Comparison of ENCODE assay signal across 17 cellular contexts in the genomic region with DNA sequence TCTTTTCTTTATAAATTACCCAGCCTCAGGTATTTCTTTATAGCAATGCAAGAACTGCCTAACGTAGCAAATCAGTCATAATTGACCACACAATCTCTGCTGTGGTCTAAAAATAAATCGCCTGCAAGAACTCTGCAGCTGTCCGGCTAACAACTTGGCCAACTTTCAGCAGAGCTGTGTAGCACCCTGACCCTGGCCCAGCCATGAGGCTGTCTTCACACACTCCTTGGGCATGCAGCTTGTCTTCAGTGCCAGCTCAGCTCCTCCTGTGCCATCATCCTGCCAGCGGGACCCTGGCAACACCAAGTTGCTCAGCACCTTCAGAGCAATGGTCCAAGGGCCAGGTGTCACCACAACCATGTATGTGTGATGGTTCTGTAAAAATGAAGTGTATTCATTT.
DNase-seq lines count a peak whose midpoint lies in the region; ATAC-seq and TF ChIP-seq lines count a peak whose summit lies in the region.
"Had no signal": no experiment of that assay in that cellular context is flagged by ENCODE, and none has a peak within 500 bp of the region (broad histone marks: within the 10 kb centered on the region; RNA-seq: fewer than 3 reads in every experiment).

No MANE protein-coding gene starts in this region.

- H2BK120ac ChIP-seq in trophoblast cell (ENCODE audit: insufficient read depth, low read length, poor library complexity) = no peak overlapping the region

- H3K27me3 ChIP-seq in heart left ventricle (peaks cover 0 to 11% (median 3%) of the 10 kb centered on the region in 9 donors), left ventricle myocardium inferior (ENCODE audit: low read depth) (peaks cover 29% of the 10 kb centered on the region), esophagus muscularis mucosa (peaks cover 0 to 21% (median 0%) of the 10 kb centered on the region in 4 donors), trophoblast cell (ENCODE audit: insufficient read depth, low read length) (no peaks in the 10 kb centered on the region)
- H3K27me3 ChIP-seq: BLaER1 treated with 17β-estradiol and CSF1 and Interleukin-3, amounts not matched to agents 10 nM and 100 nM had no signal

- H3K79me2 ChIP-seq in trophoblast cell (ENCODE audit: control insufficient read depth, insufficient read depth, low read length, poor library complexity) = no peaks in the 10 kb centered on the region

- intact Hi-C loops in heart left ventricle (cut with DNase I) (no loop called here), left ventricle myocardium inferior (cut with micrococcal nuclease) (no loop called here), esophagus muscularis mucosa (cut with DNase I) (no loop called here), head of caudate nucleus (cut with DNase I) (no loop called here)

- H3K4me3 ChIP-seq in heart left ventricle (no peak overlapping the region), left ventricle myocardium inferior (no peak overlapping the region), esophagus muscularis mucosa (no peak overlapping the region), trophoblast cell (ENCODE audit: low read depth, low read length) (no peak overlapping the region)
- H3K4me3 ChIP-seq: BLaER1 treated with 17β-estradiol and CSF1 and Interleukin-3, amounts not matched to agents 10 nM and 100 nM had no signal

- H3K14ac ChIP-seq in trophoblast cell (ENCODE audit: low read length) = no peak overlapping the region

- H4K12ac ChIP-seq in trophoblast cell (ENCODE audit: low read depth, low read length) = no peak overlapping the region

- peak overlapping the region; percentile 64 for H3K9ac ChIP-seq in trophoblast cell (ENCODE audit: low read length)
- H3K9ac ChIP-seq: BLaER1 treated with 17β-estradiol and CSF1 and Interleukin-3, amounts not matched to agents 10 nM and 100 nM had no signal

- ATAC-seq in heart left ventricle (peak in 3 of 4 donors; percentile 58 to 91 (median 81)), left lobe of liver (no peak)
- ATAC-seq: CD8-positive, alpha-beta T cell; HCT116 had no signal

- no peaks in the 10 kb centered on the region for H3K79me1 ChIP-seq in trophoblast cell (ENCODE audit: low read length)

- H3K4me2 ChIP-seq in trophoblast cell (ENCODE audit: low read length) = no peak overlapping the region
- H3K4me2 ChIP-seq: BLaER1 treated with 17β-estradiol and CSF1 and Interleukin-3, amounts not matched to agents 10 nM and 100 nM had no signal

- H3K27ac ChIP-seq in heart left ventricle (no peak overlapping the region), left ventricle myocardium inferior (replicated peaks) (no peak overlapping the region), esophagus muscularis mucosa (replicated peaks in 1 of 4) (no peak overlapping the region), trophoblast cell (ENCODE audit: low read depth, low read length) (no peak overlapping the region)
- H3K27ac ChIP-seq: BLaER1 treated with 17β-estradiol and CSF1 and Interleukin-3, amounts not matched to agents 10 nM and 100 nM had no signal

- 41 to 49% (median 44%) methylated on average over 4 of the region's 4 CpGs for WGBS in heart left ventricle, 4 donors
- 73% methylated on average over 3 of the region's 4 CpGs for WGBS in esophagus muscularis mucosa
- no CpG with 5 or more reads among the region's 4 CpGs for WGBS in trophoblast cell (ENCODE audit: extremely low coverage, insufficient coverage, insufficient read length)

- no peak overlapping the region for H2AFZ ChIP-seq in trophoblast cell (ENCODE audit: insufficient read depth, low read length, poor library complexity)

- H4K91ac ChIP-seq in trophoblast cell (ENCODE audit: low read depth, low read length) = no peak overlapping the region

- DNase-seq in heart left ventricle = peak in 1 of 5 donors; percentile 36
- DNase-seq in left ventricle myocardium inferior = no peak
- peak; percentile 87 for DNase-seq in esophagus muscularis mucosa (ENCODE audit: extremely low spot score)
- DNase-seq in trophoblast cell = no peak
- no peak for DNase-seq in left lobe of liver (ENCODE audit: low spot score)
- DNase-seq in head of caudate nucleus = no peak
- DNase-seq: CD8-positive, alpha-beta T cell; DMS 273 treated with DMSO at 0.1 percent for 48 hours; DMS53; DND-41; EL; GOT3; H7; HFFc6; IMR-90 had no signal

- H3K4me1 ChIP-seq in heart left ventricle (peaks cover 0 to 6% (median 0%) of the 10 kb centered on the region in 12 donors), left ventricle myocardium inferior (peaks cover 9% of the 10 kb centered on the region), esophagus muscularis mucosa (no peaks in the 10 kb centered on the region), trophoblast cell (ENCODE audit: control insufficient read depth in 1 of 2, insufficient read depth in 2 of 2, low read length in 2 of 2) (no peaks in the 10 kb centered on the region)

- H3K9me3 ChIP-seq in heart left ventricle (no peaks in the 10 kb centered on the region), left ventricle myocardium inferior (replicated peaks) (no peaks in the 10 kb centered on the region), esophagus muscularis mucosa (no peaks in the 10 kb centered on the region), trophoblast cell (ENCODE audit: insufficient read depth, low read depth, low read length) (peaks cover 5% of the 10 kb centered on the region)
- H3K9me3 ChIP-seq: BLaER1 treated with 17β-estradiol and CSF1 and Interleukin-3, amounts not matched to agents 10 nM and 100 nM had no signal

- H3K36me3 ChIP-seq in heart left ventricle = no peaks in the 10 kb centered on the region
- no peaks in the 10 kb centered on the region for H3K36me3 ChIP-seq in left ventricle myocardium inferior
- no peaks in the 10 kb centered on the region for H3K36me3 ChIP-seq in esophagus muscularis mucosa
- H3K36me3 ChIP-seq in trophoblast cell (ENCODE audit: control insufficient read depth in 1 of 2, insufficient read depth in 2 of 2, low read length in 2 of 2) = no peaks in the 10 kb centered on the region
- H3K36me3 ChIP-seq: BLaER1 treated with 17β-estradiol and CSF1 and Interleukin-3, amounts not matched to agents 10 nM and 100 nM had no signal

- no peak overlapping the region for H2AK5ac ChIP-seq in trophoblast cell (ENCODE audit: low read length)

- H3K18ac ChIP-seq in trophoblast cell (ENCODE audit: low read length) = no peak overlapping the region

- TF ChIP-seq EP300 in esophagus muscularis mucosa (IDR thresholded peaks at IDR 0.05) = no peak

- no peak overlapping the region for H2BK5ac ChIP-seq in trophoblast cell (ENCODE audit: low read depth, low read length, poor library complexity)

- TF ChIP-seq CTCF in heart left ventricle (IDR thresholded peaks at IDR 0.05) (no peak), left ventricle myocardium inferior (IDR thresholded peaks at IDR 0.05; ENCODE audit: borderline replicate concordance) (no peak), esophagus muscularis mucosa (IDR thresholded peaks at IDR 0.05) (no peak)

- no peak overlapping the region for H3K4ac ChIP-seq in trophoblast cell (ENCODE audit: low read depth, low read length)

- TF ChIP-seq POLR2A in heart left ventricle (IDR thresholded peaks at IDR 0.05) (no peak), esophagus muscularis mucosa (IDR thresholded peaks at IDR 0.05; ENCODE audit: low read depth) (no peak)

- no peak overlapping the region for H4K8ac ChIP-seq in trophoblast cell (ENCODE audit: low read depth, low read length)

- H3K23ac ChIP-seq in trophoblast cell (ENCODE audit: low read length) = no peak overlapping the region

- H2BK12ac ChIP-seq in trophoblast cell (ENCODE audit: low read length) = no peak overlapping the region
